Comparison of ENCODE assay signal across 1 cellular context in the genomic region with DNA sequence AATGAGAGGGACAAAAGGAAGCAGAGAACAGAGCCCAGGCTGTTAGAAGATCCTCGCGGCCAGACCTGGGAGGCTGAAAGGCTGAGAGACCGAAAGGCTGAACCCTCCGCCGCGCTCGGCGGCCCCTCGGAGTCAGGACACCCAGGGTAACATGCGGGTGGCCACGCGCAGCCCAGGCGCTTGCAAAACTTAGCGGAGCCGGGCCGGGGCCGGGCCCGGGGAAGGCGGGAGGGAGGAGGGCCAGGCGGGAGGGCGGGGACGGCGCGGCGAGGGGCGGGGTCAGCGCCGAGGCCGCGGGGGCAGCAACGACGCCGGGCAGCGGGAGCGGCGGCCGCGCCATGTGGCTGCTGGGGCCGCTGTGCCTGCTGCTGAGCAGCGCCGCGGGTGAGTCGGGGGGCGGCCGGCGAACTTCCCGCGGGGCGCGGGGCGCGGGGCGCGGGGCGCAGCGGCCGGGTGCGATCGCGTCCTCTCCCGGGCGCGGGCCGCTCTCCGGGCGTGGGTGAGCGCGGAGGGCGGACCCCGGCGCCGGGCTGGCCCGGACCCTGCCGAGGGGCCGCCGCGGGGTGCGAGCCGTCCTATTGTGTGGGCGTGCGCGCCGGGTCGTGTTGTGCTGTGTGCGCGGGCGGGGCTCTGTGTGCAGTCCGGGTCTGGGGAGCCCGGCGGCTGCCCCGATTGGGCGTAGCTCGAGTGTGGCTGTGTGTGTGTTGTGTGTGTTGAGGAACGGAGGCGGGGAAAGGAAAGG.
TF ChIP-seq lines count a peak whose summit lies in the region.

A gene with protein sequence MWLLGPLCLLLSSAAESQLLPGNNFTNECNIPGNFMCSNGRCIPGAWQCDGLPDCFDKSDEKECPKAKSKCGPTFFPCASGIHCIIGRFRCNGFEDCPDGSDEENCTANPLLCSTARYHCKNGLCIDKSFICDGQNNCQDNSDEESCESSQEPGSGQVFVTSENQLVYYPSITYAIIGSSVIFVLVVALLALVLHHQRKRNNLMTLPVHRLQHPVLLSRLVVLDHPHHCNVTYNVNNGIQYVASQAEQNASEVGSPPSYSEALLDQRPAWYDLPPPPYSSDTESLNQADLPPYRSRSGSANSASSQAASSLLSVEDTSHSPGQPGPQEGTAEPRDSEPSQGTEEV (plus strand): TSS at position 302 of the 742 bp plus-strand sequence. CDS start 37 bp downstream, at position 339.

TF ChIP-seq in H1, 55 proteins besides CTCF, POLR2A, EP300 and RAD21 (continued from another document):
- TF ChIP-seq RFX5 (IDR thresholded peaks at IDR 0.05; ENCODE audit: borderline replicate concordance, low read depth, low read length) (no peak), CBX5 (IDR thresholded peaks at IDR 0.05; ENCODE audit: low read depth, low read length) (no peak), NRF1 (IDR thresholded peaks at IDR 0.05; ENCODE audit: low read depth, low read length) (no peak), TCF12 (IDR thresholded peaks at IDR 0.05; ENCODE audit: low read depth, low read length) (no peak), TAF7 (optimal IDR thresholded peaks at IDR 0.05; ENCODE audit: borderline replicate concordance, low read depth, low read length) (no peak), KDM1A (IDR thresholded peaks at IDR 0.05; ENCODE audit: borderline replicate concordance, low read length) (no peak), ATF2 (IDR thresholded peaks at IDR 0.05; ENCODE audit: low read length) (no peak), CEBPB (IDR thresholded peaks at IDR 0.05; ENCODE audit: low read depth, low read length) (no peak), HDAC6 (IDR thresholded peaks at IDR 0.05; ENCODE audit: low read depth, low read length) (no peak), BACH1 (IDR thresholded peaks at IDR 0.05; ENCODE audit: low read length) (no peak), GABPA (IDR thresholded peaks at IDR 0.05; ENCODE audit: borderline replicate concordance, insufficient read depth, low read length) (no peak), ZNF274 (IDR thresholded peaks at IDR 0.05; ENCODE audit: borderline replicate concordance, extremely low read depth, low read length) (no peak), SP1 (IDR thresholded peaks at IDR 0.05; ENCODE audit: low read depth, low read length) (no peak), CHD2 (IDR thresholded peaks at IDR 0.05; ENCODE audit: low read length) (no peak), JUND (IDR thresholded peaks at IDR 0.05; ENCODE audit: low read length) (no peak), BRCA1 (IDR thresholded peaks at IDR 0.05; ENCODE audit: low read depth, low read length) (no peak), MAFK (IDR thresholded peaks at IDR 0.05; ENCODE audit: low read depth, low read length) (no peak), POU5F1 (IDR thresholded peaks at IDR 0.05; ENCODE audit: low read depth, low read length) (no peak), ATF3 (IDR thresholded peaks at IDR 0.05; ENCODE audit: insufficient read depth, low read depth, low read length) (no peak), ASH2L (IDR thresholded peaks at IDR 0.05; ENCODE audit: low read length) (peak; percentile 27), KDM4A (IDR thresholded peaks at IDR 0.05; ENCODE audit: low read depth, low read length, severe bottlenecking) (no peak), HDAC2 (IDR thresholded peaks at IDR 0.05; ENCODE audit: borderline replicate concordance in 1 of 2, low read depth in 2 of 2, low read length in 2 of 2) (0 out of 4 replicates have a peak, but pooled peaks of 1 of the 2 experiments have one; percentile 22), SIRT6 (IDR thresholded peaks at IDR 0.05; ENCODE audit: low read length) (no peak), SP2 (IDR thresholded peaks at IDR 0.05; ENCODE audit: low read length) (no peak), SUZ12 (IDR thresholded peaks at IDR 0.05; ENCODE audit: low read length) (no peak), EGR1 (IDR thresholded peaks at IDR 0.05; ENCODE audit: borderline replicate concordance, low read depth, low read length) (peak; percentile 90), JUN (IDR thresholded peaks at IDR 0.05; ENCODE audit: low read depth, low read length) (no peak), KDM5A (IDR thresholded peaks at IDR 0.05; ENCODE audit: low read length) (no peak), USF2 (IDR thresholded peaks at IDR 0.05; ENCODE audit: low read length) (no peak), POLR2AphosphoS5 (IDR thresholded peaks at IDR 0.05; ENCODE audit: low read depth, low read length) (peak; percentile 50), SP4 (IDR thresholded peaks at IDR 0.05; ENCODE audit: low read length) (no peak), SRF (IDR thresholded peaks at IDR 0.05; ENCODE audit: low read depth, low read length) (no peak), YY1 (IDR thresholded peaks at IDR 0.05; ENCODE audit: low read depth, low read length) (no peak), GTF2F1 (IDR thresholded peaks at IDR 0.05; ENCODE audit: borderline replicate concordance, low read depth, low read length) (no peak), NANOG (IDR thresholded peaks at IDR 0.05; ENCODE audit: insufficient read depth, low read depth, low read length, poor library complexity, severe bottlenecking) (no peak), CTBP2 (IDR thresholded peaks at IDR 0.05; ENCODE audit: borderline replicate concordance, insufficient read depth, insufficient read length, low read length) (no peak), RBBP5 (IDR thresholded peaks at IDR 0.05; ENCODE audit: borderline replicate concordance, low read depth, low read length) (no peak; the same call in 1 of the 2 replicates), RXRA (IDR thresholded peaks at IDR 0.05; ENCODE audit: insufficient read depth, low read depth, low read length) (no peak), CHD1 (IDR thresholded peaks at IDR 0.05; ENCODE audit: low read depth, low read length) (no peak), CREB1 (IDR thresholded peaks at IDR 0.05) (no peak), EZH2 (IDR thresholded peaks at IDR 0.05; ENCODE audit: low read depth, low read length, severe bottlenecking) (no peak), SIN3A (conservative IDR thresholded peaks at IDR 0.05 in 1 of 2, IDR thresholded peaks at IDR 0.05 in 1 of 2; ENCODE audit: low read depth in 1 of 2, low read length in 2 of 2) (no peak), BCL11A (IDR thresholded peaks at IDR 0.05; ENCODE audit: low read depth in 2 of 2, low read length in 2 of 2) (no peak), TEAD4 (IDR thresholded peaks at IDR 0.05; ENCODE audit: low read depth, low read length) (no peak), FOSL1 (IDR thresholded peaks at IDR 0.05; ENCODE audit: insufficient read depth, low read depth, low read length) (0 out of 2 replicates have a peak, but pooled peaks have one; percentile 7), SIX5 (IDR thresholded peaks at IDR 0.05; ENCODE audit: low read depth, low read length) (no peak), PHF8 (conservative IDR thresholded peaks at IDR 0.05; ENCODE audit: low read depth, low read length) (no peak; the same call in none of the 2 replicates)
- TF ChIP-seq, protein P1, sequence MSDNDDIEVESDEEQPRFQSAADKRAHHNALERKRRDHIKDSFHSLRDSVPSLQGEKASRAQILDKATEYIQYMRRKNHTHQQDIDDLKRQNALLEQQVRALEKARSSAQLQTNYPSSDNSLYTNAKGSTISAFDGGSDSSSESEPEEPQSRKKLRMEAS (IDR thresholded peaks at IDR 0.05) = peak; percentile 77
- TF ChIP-seq, protein P2, sequence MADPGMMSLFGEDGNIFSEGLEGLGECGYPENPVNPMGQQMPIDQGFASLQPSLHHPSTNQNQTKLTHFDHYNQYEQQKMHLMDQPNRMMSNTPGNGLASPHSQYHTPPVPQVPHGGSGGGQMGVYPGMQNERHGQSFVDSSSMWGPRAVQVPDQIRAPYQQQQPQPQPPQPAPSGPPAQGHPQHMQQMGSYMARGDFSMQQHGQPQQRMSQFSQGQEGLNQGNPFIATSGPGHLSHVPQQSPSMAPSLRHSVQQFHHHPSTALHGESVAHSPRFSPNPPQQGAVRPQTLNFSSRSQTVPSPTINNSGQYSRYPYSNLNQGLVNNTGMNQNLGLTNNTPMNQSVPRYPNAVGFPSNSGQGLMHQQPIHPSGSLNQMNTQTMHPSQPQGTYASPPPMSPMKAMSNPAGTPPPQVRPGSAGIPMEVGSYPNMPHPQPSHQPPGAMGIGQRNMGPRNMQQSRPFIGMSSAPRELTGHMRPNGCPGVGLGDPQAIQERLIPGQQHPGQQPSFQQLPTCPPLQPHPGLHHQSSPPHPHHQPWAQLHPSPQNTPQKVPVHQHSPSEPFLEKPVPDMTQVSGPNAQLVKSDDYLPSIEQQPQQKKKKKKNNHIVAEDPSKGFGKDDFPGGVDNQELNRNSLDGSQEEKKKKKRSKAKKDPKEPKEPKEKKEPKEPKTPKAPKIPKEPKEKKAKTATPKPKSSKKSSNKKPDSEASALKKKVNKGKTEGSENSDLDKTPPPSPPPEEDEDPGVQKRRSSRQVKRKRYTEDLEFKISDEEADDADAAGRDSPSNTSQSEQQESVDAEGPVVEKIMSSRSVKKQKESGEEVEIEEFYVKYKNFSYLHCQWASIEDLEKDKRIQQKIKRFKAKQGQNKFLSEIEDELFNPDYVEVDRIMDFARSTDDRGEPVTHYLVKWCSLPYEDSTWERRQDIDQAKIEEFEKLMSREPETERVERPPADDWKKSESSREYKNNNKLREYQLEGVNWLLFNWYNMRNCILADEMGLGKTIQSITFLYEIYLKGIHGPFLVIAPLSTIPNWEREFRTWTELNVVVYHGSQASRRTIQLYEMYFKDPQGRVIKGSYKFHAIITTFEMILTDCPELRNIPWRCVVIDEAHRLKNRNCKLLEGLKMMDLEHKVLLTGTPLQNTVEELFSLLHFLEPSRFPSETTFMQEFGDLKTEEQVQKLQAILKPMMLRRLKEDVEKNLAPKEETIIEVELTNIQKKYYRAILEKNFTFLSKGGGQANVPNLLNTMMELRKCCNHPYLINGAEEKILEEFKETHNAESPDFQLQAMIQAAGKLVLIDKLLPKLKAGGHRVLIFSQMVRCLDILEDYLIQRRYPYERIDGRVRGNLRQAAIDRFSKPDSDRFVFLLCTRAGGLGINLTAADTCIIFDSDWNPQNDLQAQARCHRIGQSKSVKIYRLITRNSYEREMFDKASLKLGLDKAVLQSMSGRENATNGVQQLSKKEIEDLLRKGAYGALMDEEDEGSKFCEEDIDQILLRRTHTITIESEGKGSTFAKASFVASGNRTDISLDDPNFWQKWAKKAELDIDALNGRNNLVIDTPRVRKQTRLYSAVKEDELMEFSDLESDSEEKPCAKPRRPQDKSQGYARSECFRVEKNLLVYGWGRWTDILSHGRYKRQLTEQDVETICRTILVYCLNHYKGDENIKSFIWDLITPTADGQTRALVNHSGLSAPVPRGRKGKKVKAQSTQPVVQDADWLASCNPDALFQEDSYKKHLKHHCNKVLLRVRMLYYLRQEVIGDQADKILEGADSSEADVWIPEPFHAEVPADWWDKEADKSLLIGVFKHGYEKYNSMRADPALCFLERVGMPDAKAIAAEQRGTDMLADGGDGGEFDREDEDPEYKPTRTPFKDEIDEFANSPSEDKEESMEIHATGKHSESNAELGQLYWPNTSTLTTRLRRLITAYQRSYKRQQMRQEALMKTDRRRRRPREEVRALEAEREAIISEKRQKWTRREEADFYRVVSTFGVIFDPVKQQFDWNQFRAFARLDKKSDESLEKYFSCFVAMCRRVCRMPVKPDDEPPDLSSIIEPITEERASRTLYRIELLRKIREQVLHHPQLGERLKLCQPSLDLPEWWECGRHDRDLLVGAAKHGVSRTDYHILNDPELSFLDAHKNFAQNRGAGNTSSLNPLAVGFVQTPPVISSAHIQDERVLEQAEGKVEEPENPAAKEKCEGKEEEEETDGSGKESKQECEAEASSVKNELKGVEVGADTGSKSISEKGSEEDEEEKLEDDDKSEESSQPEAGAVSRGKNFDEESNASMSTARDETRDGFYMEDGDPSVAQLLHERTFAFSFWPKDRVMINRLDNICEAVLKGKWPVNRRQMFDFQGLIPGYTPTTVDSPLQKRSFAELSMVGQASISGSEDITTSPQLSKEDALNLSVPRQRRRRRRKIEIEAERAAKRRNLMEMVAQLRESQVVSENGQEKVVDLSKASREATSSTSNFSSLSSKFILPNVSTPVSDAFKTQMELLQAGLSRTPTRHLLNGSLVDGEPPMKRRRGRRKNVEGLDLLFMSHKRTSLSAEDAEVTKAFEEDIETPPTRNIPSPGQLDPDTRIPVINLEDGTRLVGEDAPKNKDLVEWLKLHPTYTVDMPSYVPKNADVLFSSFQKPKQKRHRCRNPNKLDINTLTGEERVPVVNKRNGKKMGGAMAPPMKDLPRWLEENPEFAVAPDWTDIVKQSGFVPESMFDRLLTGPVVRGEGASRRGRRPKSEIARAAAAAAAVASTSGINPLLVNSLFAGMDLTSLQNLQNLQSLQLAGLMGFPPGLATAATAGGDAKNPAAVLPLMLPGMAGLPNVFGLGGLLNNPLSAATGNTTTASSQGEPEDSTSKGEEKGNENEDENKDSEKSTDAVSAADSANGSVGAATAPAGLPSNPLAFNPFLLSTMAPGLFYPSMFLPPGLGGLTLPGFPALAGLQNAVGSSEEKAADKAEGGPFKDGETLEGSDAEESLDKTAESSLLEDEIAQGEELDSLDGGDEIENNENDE (IDR thresholded peaks at IDR 0.05; ENCODE audit: insufficient replicate concordance, low read length) = no peak
